8 cellular contexts compared by ENCODE assay signal in the genomic region with DNA sequence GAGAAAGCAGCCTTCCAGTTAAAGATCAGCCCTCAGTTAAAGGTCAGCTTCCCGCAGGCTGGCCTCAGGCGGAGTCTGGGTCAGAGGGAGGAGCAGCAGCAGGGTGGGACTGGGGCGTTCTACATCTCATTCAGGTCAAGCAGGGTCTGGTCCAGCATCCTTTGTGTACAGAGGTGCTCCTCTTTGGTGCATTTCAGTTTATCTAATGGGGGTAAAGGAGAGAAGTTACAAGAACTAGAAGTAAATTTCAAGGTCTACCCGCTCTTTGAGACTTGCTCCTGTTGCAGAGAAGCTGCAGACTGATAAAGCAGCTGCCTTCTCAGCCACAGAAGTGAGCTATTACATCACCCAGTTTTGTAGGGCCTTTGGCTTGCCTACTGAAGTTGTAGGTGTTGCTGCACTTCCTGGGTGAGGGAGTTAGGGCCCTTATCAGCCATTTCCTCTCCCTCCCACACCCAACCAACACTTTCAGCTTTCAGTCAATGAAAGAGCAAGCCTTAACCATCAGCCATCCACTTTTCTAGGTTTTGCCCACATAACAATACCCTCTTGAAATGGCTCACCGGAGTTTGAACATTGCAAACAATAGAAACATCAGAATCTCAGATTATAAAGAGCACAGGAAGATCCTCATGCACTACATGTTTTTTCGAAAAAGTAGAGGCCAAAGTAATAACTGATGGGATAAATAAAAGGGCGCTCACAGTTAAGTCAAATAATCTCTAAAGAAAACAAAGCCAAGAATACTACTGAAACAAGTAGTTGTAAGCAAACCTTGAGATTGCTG. TPM values are rescaled to one million over a fixed set of nuclear protein-coding genes. Genes with fewer than 3 reads are reported as not detected.
A peak's percentile ranks its signal among the peaks of the same experiment; 100 is the strongest.
DNase-seq lines count a peak whose midpoint lies in the region; ATAC-seq and TF ChIP-seq lines count a peak whose summit lies in the region.
"Had no signal": no experiment of that assay in that cellular context is flagged by ENCODE, and none has a peak within 500 bp of the region (broad histone marks: within the 10 kb centered on the region; RNA-seq: fewer than 3 reads in every experiment).

No MANE protein-coding gene starts in this region.

- DNase-seq in GM19240 (ENCODE audit: insufficient read length, low spot score) (peak; percentile 52), choroid plexus epithelial cell (ENCODE audit: low read depth) (peak; percentile 81), smooth muscle cell (lab: John Stamatoyannopoulos, UW; ENCODE audit: unreplicated experiment) (no peak), DMS79 treated with DMSO at 0.1 percent for 48 hours (lab: John Stamatoyannopoulos, UW) (no peak), middle frontal gyrus (ENCODE audit: extremely low spot score, low spot score) (no peak)
- DNase-seq in activated CD4-positive, CD25-positive, alpha-beta regulatory T cell (lab: John Stamatoyannopoulos, UW), result peak; percentile 9 to 42 (median 24)

- no peaks in the 10 kb centered on the region for H3K9me3 ChIP-seq in smooth muscle cell (replicated peaks; ENCODE audit: low read depth)

- peaks cover 11% of the 10 kb centered on the region for H3K36me3 ChIP-seq in smooth muscle cell (ENCODE audit: low read depth)

- peaks cover 17% of the 10 kb centered on the region for H3K79me2 ChIP-seq in smooth muscle cell (ENCODE audit: low read depth)

- peak; percentile 86 for ATAC-seq in HG03175 (IDR thresholded peaks at IDR 0.05; ENCODE audit: unreplicated experiment)

- no peak overlapping the region for H2AFZ ChIP-seq in smooth muscle cell (ENCODE audit: low read depth)

- peak overlapping the region; percentile 19 for H3K4me2 ChIP-seq in smooth muscle cell

- H3F3A ChIP-seq in smooth muscle cell (ENCODE audit: low read depth), result peaks cover 44% of the 10 kb centered on the region

- no peak overlapping the region for H3K4me3 ChIP-seq in choroid plexus epithelial cell (ENCODE audit: low read depth, low read length)
- no peak overlapping the region for H3K4me3 ChIP-seq in smooth muscle cell

- TF ChIP-seq CTCF in choroid plexus epithelial cell (conservative IDR thresholded peaks at IDR 0.05; ENCODE audit: low read depth, low read length), result no peak
- no peak for TF ChIP-seq CTCF in smooth muscle cell (IDR thresholded peaks at IDR 0.05; ENCODE audit: borderline replicate concordance, insufficient read depth, poor library complexity, severe bottlenecking)

- 69% methylated on average over 7 of the region's 7 CpGs for WGBS in smooth muscle cell (ENCODE audit: low lambda C conversion rate)

- H4K20me1 ChIP-seq in smooth muscle cell (ENCODE audit: low read depth), result peaks cover 53% of the 10 kb centered on the region

- no peak overlapping the region for H3K9ac ChIP-seq in smooth muscle cell (ENCODE audit: low read depth)

- H3K27me3 ChIP-seq in smooth muscle cell (ENCODE audit: low read depth), result no peaks in the 10 kb centered on the region

- peak overlapping the region; percentile 34 for H3K27ac ChIP-seq in smooth muscle cell (ENCODE audit: low read depth)

- peaks cover 13% of the 10 kb centered on the region for H3K4me1 ChIP-seq in smooth muscle cell (ENCODE audit: low read depth)

RNA-seq across cellular contexts. Expression of a gene that starts 2.8 kb away (rescaled TPM):
- total RNA-seq in smooth muscle cell, result 0.90 TPM in 1 of 2 replicates, not detected in the other
- 0.15 TPM in 1 of 2 replicates, not detected in the other for polyA plus RNA-seq in smooth muscle cell

RNA-seq across cellular contexts. Expression of a gene that starts 34.2 kb away (rescaled TPM):
- 436 and 458 TPM in 2 replicates for total RNA-seq in smooth muscle cell
- polyA plus RNA-seq in smooth muscle cell, result 384 and 386 TPM in 2 replicates

RNA-seq across cellular contexts. Expression of a gene that starts 48.4 kb away (rescaled TPM):
- not detected in 2 replicates for total RNA-seq in smooth muscle cell
- not detected in 2 replicates for polyA plus RNA-seq in smooth muscle cell
- polyA plus RNA-seq: adipose tissue had no signal

Comparison
In these comparisons a context has a peak if more than half of its experiments do, and no peak if none do; other contexts are left out.
1. DNase-seq: peak in GM19240 (single experiment), activated CD4-positive, CD25-positive, alpha-beta regulatory T cell (4 of 4) and choroid plexus epithelial cell (single experiment); none in smooth muscle cell (single experiment), DMS79 treated with DMSO at 0.1 percent for 48 hours (single experiment) and middle frontal gyrus (single experiment).